27 cellular contexts compared by ENCODE assay signal in the genomic region with DNA sequence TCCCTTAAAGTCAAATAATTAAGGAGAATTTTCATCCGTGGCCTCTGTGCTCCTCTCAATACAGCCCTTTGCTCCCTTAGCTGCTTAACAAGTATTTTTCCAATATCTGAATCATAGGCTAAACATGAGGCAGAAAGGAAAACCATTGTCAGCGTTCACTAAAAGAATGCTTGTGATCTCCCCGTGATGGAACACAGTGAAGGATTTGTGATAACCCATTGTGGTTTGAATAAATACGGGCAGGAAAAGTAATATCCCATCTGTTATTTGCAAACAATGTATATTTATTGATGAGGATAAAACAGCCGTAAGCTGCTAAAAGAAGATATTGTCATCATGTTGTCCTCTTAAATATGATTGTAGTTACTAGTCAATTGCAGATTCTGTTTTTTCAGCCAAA.
"Had no signal": no experiment of that assay in that cellular context is flagged by ENCODE, and none has a peak within 500 bp of the region (broad histone marks: within the 10 kb centered on the region; RNA-seq: fewer than 3 reads in every experiment).

No MANE protein-coding gene starts in this region.

- H3K36me3 Mint-ChIP-seq: activated CD4-positive, alpha-beta memory T cell treated with anti-CD3 and anti-CD28 coated beads for 36 hours; activated naive CD8-positive, alpha-beta T cell; T-cell had no signal

- H3K4me3 Mint-ChIP-seq: activated B cell treated with CpG ODN at 0.5 μM for 24 hours; activated CD4-positive, alpha-beta memory T cell treated with anti-CD3 and anti-CD28 coated beads for 36 hours; activated CD4-positive, alpha-beta T cell treated with anti-CD3 and anti-CD28 coated beads, Interleukin-2, amount 10 ng/mL, durations not matched to agents 7 days and 5 days; activated naive CD4-positive, alpha-beta T cell treated with anti-CD3 and anti-CD28 coated beads for 36 hours; activated naive CD8-positive, alpha-beta T cell; activated T-cell treated with anti-CD3 and anti-CD28 coated beads, Interleukin-2, amount 50 U/mL, for 4 hours; activated T-helper 17 cell treated with anti-CD3 and anti-CD28 coated beads, Interleukin-2, amount 50 U/mL, for 72 hours; T-cell had no signal

- ATAC-seq: activated T-cell treated with anti-CD3 and anti-CD28 coated beads, Interleukin-2, amount 50 U/mL, for 4 hours; activated T-helper 17 cell treated with anti-CD3 and anti-CD28 coated beads, Interleukin-2, amount 50 U/mL, for 72 hours; T-cell had no signal

- H3K4me1 Mint-ChIP-seq: activated B cell treated with CpG ODN at 0.5 μM for 24 hours; activated T-helper 17 cell treated with anti-CD3 and anti-CD28 coated beads, Interleukin-2, amount 50 U/mL, for 72 hours had no signal

- H3K9me3 Mint-ChIP-seq: activated B cell treated with CpG ODN at 0.5 μM for 24 hours; activated CD4-positive, alpha-beta memory T cell treated with anti-CD3 and anti-CD28 coated beads for 36 hours; activated CD4-positive, alpha-beta T cell treated with anti-CD3 and anti-CD28 coated beads, Interleukin-2, amount 10 ng/mL, durations not matched to agents 7 days and 5 days; activated naive CD4-positive, alpha-beta T cell treated with anti-CD3 and anti-CD28 coated beads for 36 hours; activated T-cell treated with anti-CD3 and anti-CD28 coated beads, Interleukin-2, amount 50 U/mL, for 4 hours; activated T-helper 17 cell treated with anti-CD3 and anti-CD28 coated beads, Interleukin-2, amount 50 U/mL, for 72 hours; T-cell had no signal

- H3K27ac Mint-ChIP-seq: activated B cell treated with CpG ODN at 0.5 μM for 24 hours; activated CD4-positive, alpha-beta memory T cell treated with anti-CD3 and anti-CD28 coated beads for 36 hours; activated CD4-positive, alpha-beta T cell treated with anti-CD3 and anti-CD28 coated beads, Interleukin-2, amount 10 ng/mL, durations not matched to agents 7 days and 5 days; activated naive CD4-positive, alpha-beta T cell treated with anti-CD3 and anti-CD28 coated beads for 36 hours; activated naive CD8-positive, alpha-beta T cell; activated T-helper 17 cell treated with anti-CD3 and anti-CD28 coated beads, Interleukin-2, amount 50 U/mL, for 72 hours; T-cell had no signal

- DNase-seq: activated B cell treated with CpG ODN at 0.5 μM for 24 hours; activated CD4-positive, alpha-beta memory T cell treated with anti-CD3 and anti-CD28 coated beads for 36 hours; activated CD4-positive, alpha-beta T cell treated with anti-CD3 and anti-CD28 coated beads for 1 hour; activated CD4-positive, alpha-beta T cell treated with anti-CD3 and anti-CD28 coated beads, Interleukin-2, amount 10 ng/mL, durations not matched to agents 7 days and 5 days; activated CD8-positive, alpha-beta memory T cell treated with anti-CD3 and anti-CD28 coated beads for 24 hours; activated gamma-delta T cell; activated naive CD4-positive, alpha-beta T cell treated with anti-CD3 and anti-CD28 coated beads for 36 hours; activated T-cell treated with anti-CD3 and anti-CD28 coated beads, Interleukin-2, amount 50 U/mL, for 4 hours; amygdala; brain microvascular endothelial cell; MG63; MV-4-11; NCI-H1092 treated with DMSO at 0.1 percent for 48 hours; NCI-H1417 treated with DMSO at 0.1 percent for 48 hours; NCI-H1694; NCI-H2029; NCI-H2107; NCI-H2171 treated with DMSO at 0.1 percent for 48 hours; NCI-H226; NCI-H526 treated with DMSO at 0.1 percent for 48 hours; NCI-H82; SIG-M5; T-cell; T-helper 2 cell; T1000 had no signal
